8 cellular contexts compared by ENCODE assay signal in genomic region chr3:184135911-184136260, GRCh38. TPM values are rescaled to one million over a fixed set of nuclear protein-coding genes. Genes with fewer than 3 reads are reported as not detected.
DNase-seq lines count a peak whose midpoint lies in the region; ATAC-seq and TF ChIP-seq lines count a peak whose summit lies in the region.

No MANE protein-coding gene starts in this region.

- POLR2A ChIA-PET in activated naive CD8-positive, alpha-beta T cell treated with anti-CD3 and anti-CD28 coated beads, Interleukin-2, amount 10 ng/mL, durations not matched to agents 7 days and 5 days (lab: Charles Lee): interaction anchor here (1.0 to 1.8 kb wide), 6 partner anchors 10 to 67 kb away, joined by 3 to 5 read pairs (median 4); partner anchors contain the start of genes AP2M1 and DVL3

- peaks cover 5% of the 10 kb centered on the region for H3K27me3 Mint-ChIP-seq in activated CD4-positive, alpha-beta T cell treated with anti-CD3 and anti-CD28 coated beads, Interleukin-2, amount 10 ng/mL, durations not matched to agents 24 days and 14 days
- no peaks in the 10 kb centered on the region for H3K27me3 Mint-ChIP-seq in activated naive CD8-positive, alpha-beta T cell treated with anti-CD3 and anti-CD28 coated beads, Interleukin-2, amount 10 ng/mL, durations not matched to agents 7 days and 5 days

- no peak for TF ChIP-seq POLR2A in testis (IDR thresholded peaks at IDR 0.05)

- no peaks in the 10 kb centered on the region for H3K9me3 ChIP-seq in testis

- 2 to 3% methylated on average over 9 of the region's 9 CpGs for WGBS in testis, 2 donors

- no peak for ATAC-seq in activated naive CD8-positive, alpha-beta T cell treated with anti-CD3 and anti-CD28 coated beads, Interleukin-2, amount 10 ng/mL, durations not matched to agents 7 days and 5 days (ENCODE audit: low read depth)

- H3K36me3 ChIP-seq in testis (ENCODE audit: low read depth, missing control alignments): no peaks in the 10 kb centered on the region

- H3K27ac Mint-ChIP-seq in activated CD4-positive, alpha-beta T cell treated with anti-CD3 and anti-CD28 coated beads, Interleukin-2, amount 10 ng/mL, durations not matched to agents 24 days and 14 days: peak overlapping the region; percentile 93
- peak overlapping the region; percentile 93 for H3K27ac Mint-ChIP-seq in activated naive CD8-positive, alpha-beta T cell treated with anti-CD3 and anti-CD28 coated beads, Interleukin-2, amount 10 ng/mL, durations not matched to agents 7 days and 5 days

- H3K4me3 Mint-ChIP-seq in activated CD4-positive, alpha-beta T cell treated with anti-CD3 and anti-CD28 coated beads, Interleukin-2, amount 10 ng/mL, durations not matched to agents 24 days and 14 days: peak overlapping the region; percentile 97
- peak overlapping the region; percentile 97 for H3K4me3 Mint-ChIP-seq in activated naive CD8-positive, alpha-beta T cell treated with anti-CD3 and anti-CD28 coated beads, Interleukin-2, amount 10 ng/mL, durations not matched to agents 7 days and 5 days

- peak overlapping the region; percentile 71 to 89 for H3K4me3 ChIP-seq in testis

- no peak for TF ChIP-seq CTCF in testis (IDR thresholded peaks at IDR 0.05)

- DNase-seq in activated CD4-positive, alpha-beta T cell treated with anti-CD3 and anti-CD28 coated beads, Interleukin-2, amount 10 ng/mL, durations not matched to agents 24 days and 14 days: no peak
- DNase-seq in activated CD4-positive, alpha-beta T cell treated with anti-CD3 and anti-CD28 coated beads for 48 hours: no peak
- no peak for DNase-seq in activated naive CD8-positive, alpha-beta T cell treated with anti-CD3 and anti-CD28 coated beads, Interleukin-2, amount 10 ng/mL, durations not matched to agents 7 days and 5 days
- no peak for DNase-seq in testis
- DNase-seq in NCI-H2196 treated with DMSO at 0.1 percent for 48 hours (lab: John Stamatoyannopoulos, UW; ENCODE audit: unreplicated experiment): no peak
- DNase-seq in effector CD8-positive, alpha-beta T cell (lab: John Stamatoyannopoulos, UW): no peak
- DNase-seq in HK-2 (ENCODE audit: unreplicated experiment): no peak

- peaks cover 25% of the 10 kb centered on the region for H3K36me3 Mint-ChIP-seq in activated CD4-positive, alpha-beta T cell treated with anti-CD3 and anti-CD28 coated beads, Interleukin-2, amount 10 ng/mL, durations not matched to agents 24 days and 14 days (ENCODE audit: low read depth)
- peaks cover 13% of the 10 kb centered on the region for H3K36me3 Mint-ChIP-seq in activated naive CD8-positive, alpha-beta T cell treated with anti-CD3 and anti-CD28 coated beads, Interleukin-2, amount 10 ng/mL, durations not matched to agents 7 days and 5 days

- H3K4me1 Mint-ChIP-seq in activated CD4-positive, alpha-beta T cell treated with anti-CD3 and anti-CD28 coated beads, Interleukin-2, amount 10 ng/mL, durations not matched to agents 24 days and 14 days: peaks cover 32% of the 10 kb centered on the region
- peaks cover 32% of the 10 kb centered on the region for H3K4me1 Mint-ChIP-seq in activated naive CD8-positive, alpha-beta T cell treated with anti-CD3 and anti-CD28 coated beads, Interleukin-2, amount 10 ng/mL, durations not matched to agents 7 days and 5 days

- H3K4me1 ChIP-seq in testis: peaks cover 16% of the 10 kb centered on the region

- H3K27me3 ChIP-seq in layer of hippocampus (ENCODE audit: control insufficient read depth, insufficient read depth, low read length) (no peaks in the 10 kb centered on the region), testis (no peaks in the 10 kb centered on the region)

- no peaks in the 10 kb centered on the region for H3K9me3 Mint-ChIP-seq in activated CD4-positive, alpha-beta T cell treated with anti-CD3 and anti-CD28 coated beads, Interleukin-2, amount 10 ng/mL, durations not matched to agents 24 days and 14 days
- H3K9me3 Mint-ChIP-seq in activated naive CD8-positive, alpha-beta T cell treated with anti-CD3 and anti-CD28 coated beads, Interleukin-2, amount 10 ng/mL, durations not matched to agents 7 days and 5 days: no peaks in the 10 kb centered on the region

- intact Hi-C loops in activated CD4-positive, alpha-beta T cell treated with anti-CD3 and anti-CD28 coated beads, Interleukin-2, amount 10 ng/mL, durations not matched to agents 24 days and 14 days (cut with micrococcal nuclease): loop anchor here (1.0 to 10.0 kb wide), 6 partner anchors 19 to 241 kb away; partner anchors contain the start of genes ABCC5, AP2M1, DVL3 and EEF1AKMT4
- intact Hi-C loops in testis (cut with DNase I; ENCODE audit: low total_unique reads): no loop called here

- H3K27ac ChIP-seq in layer of hippocampus (ENCODE audit: low read depth, low read length): peak overlapping the region; percentile 93
- peak overlapping the region; percentile 46 to 86 for H3K27ac ChIP-seq in testis

RNA-seq across cellular contexts. Expression of gene EIF2B5, which starts 0.7 kb away (rescaled TPM):
- 72.2 and 74.7 TPM in 2 replicates for total RNA-seq in activated CD4-positive, alpha-beta T cell treated with anti-CD3 and anti-CD28 coated beads, Interleukin-2, amount 10 ng/mL, durations not matched to agents 24 days and 14 days
- total RNA-seq in activated naive CD8-positive, alpha-beta T cell treated with anti-CD3 and anti-CD28 coated beads, Interleukin-2, amount 10 ng/mL, durations not matched to agents 7 days and 5 days: 10 to 100 TPM; 54.7 to 61.8 TPM
- total RNA-seq in testis: 10 to 100 TPM; 37.2 to 48.1 TPM
- 36.7 TPM for polyA plus RNA-seq in testis (ENCODE audit: insufficient read depth, low read depth, low replicate concordance)

RNA-seq across cellular contexts. Expression of gene DVL3, which starts 19.3 kb away (rescaled TPM):
- total RNA-seq in activated CD4-positive, alpha-beta T cell treated with anti-CD3 and anti-CD28 coated beads, Interleukin-2, amount 10 ng/mL, durations not matched to agents 24 days and 14 days: 49.0 and 54.5 TPM in 2 replicates
- 10 to 100 TPM; 39.9 to 41.0 TPM for total RNA-seq in activated naive CD8-positive, alpha-beta T cell treated with anti-CD3 and anti-CD28 coated beads, Interleukin-2, amount 10 ng/mL, durations not matched to agents 7 days and 5 days
- total RNA-seq in testis: 10 to 100 TPM; 80.5 to 86.8 TPM
- polyA plus RNA-seq in testis (ENCODE audit: insufficient read depth, low read depth, low replicate concordance): 53.7 TPM

RNA-seq across cellular contexts. Expression of gene AP2M1, which starts 38.8 kb away (rescaled TPM):
- 241 and 242 TPM in 2 replicates for total RNA-seq in activated CD4-positive, alpha-beta T cell treated with anti-CD3 and anti-CD28 coated beads, Interleukin-2, amount 10 ng/mL, durations not matched to agents 24 days and 14 days
- 100 to 1,000 TPM; 210 to 213 TPM for total RNA-seq in activated naive CD8-positive, alpha-beta T cell treated with anti-CD3 and anti-CD28 coated beads, Interleukin-2, amount 10 ng/mL, durations not matched to agents 7 days and 5 days
- total RNA-seq in testis: 100 to 1,000 TPM; 238 to 334 TPM
- polyA plus RNA-seq in testis (ENCODE audit: insufficient read depth, low read depth, low replicate concordance): 346 TPM

RNA-seq across cellular contexts. Expression of gene HTR3E, which starts 39.0 kb away (rescaled TPM):
- not detected in 2 replicates for total RNA-seq in activated CD4-positive, alpha-beta T cell treated with anti-CD3 and anti-CD28 coated beads, Interleukin-2, amount 10 ng/mL, durations not matched to agents 24 days and 14 days
- not detected for total RNA-seq in activated naive CD8-positive, alpha-beta T cell treated with anti-CD3 and anti-CD28 coated beads, Interleukin-2, amount 10 ng/mL, durations not matched to agents 7 days and 5 days
- under 1 TPM; 0.31 to 0.63 TPM for total RNA-seq in testis
- not detected for polyA plus RNA-seq in testis (ENCODE audit: insufficient read depth, low read depth, low replicate concordance)

RNA-seq across cellular contexts. Expression of gene ABCF3, which starts 50.1 kb away (rescaled TPM):
- total RNA-seq in activated CD4-positive, alpha-beta T cell treated with anti-CD3 and anti-CD28 coated beads, Interleukin-2, amount 10 ng/mL, durations not matched to agents 24 days and 14 days: 66.9 and 67.6 TPM in 2 replicates
- total RNA-seq in activated naive CD8-positive, alpha-beta T cell treated with anti-CD3 and anti-CD28 coated beads, Interleukin-2, amount 10 ng/mL, durations not matched to agents 7 days and 5 days: 10 to 100 TPM; 68.6 to 76.3 TPM
- 100 to 1,000 TPM; 111 to 115 TPM for total RNA-seq in testis
- polyA plus RNA-seq in testis (ENCODE audit: insufficient read depth, low read depth, low replicate concordance): 69.3 TPM
